In the genomic region with DNA sequence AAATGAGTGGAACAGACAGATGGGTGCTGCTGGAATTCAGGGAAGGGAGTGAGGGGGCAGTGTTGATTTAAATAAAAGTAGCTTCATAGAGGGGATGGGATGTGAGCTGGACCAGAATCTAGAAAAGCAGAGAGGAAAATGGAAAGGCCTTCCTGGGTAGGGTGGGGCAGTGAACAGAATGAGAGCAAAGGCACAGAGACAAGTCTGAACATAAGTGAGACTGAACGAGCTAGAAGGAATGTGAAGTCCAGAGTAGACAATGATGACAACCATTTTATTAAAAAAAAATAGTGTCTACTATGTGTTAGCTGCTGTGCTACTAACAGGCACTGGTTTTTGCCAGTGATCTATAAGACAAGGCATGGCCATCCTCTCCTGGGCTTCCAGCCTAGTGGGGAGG, we compare ENCODE assay signal across 1 cellular context.
TF ChIP-seq lines count a peak whose summit lies in the region.

No MANE protein-coding gene starts in this region.

TF ChIP-seq in GM12878, 131 proteins besides CTCF, POLR2A, EP300 and RAD21:
- TF ChIP-seq HDAC2 (IDR thresholded peaks at IDR 0.05) (0 out of 2 replicates have a peak, but pooled peaks have one; percentile 13), ZSCAN29 (IDR thresholded peaks at IDR 0.05) (no peak)
TF ChIP-seq in GM12878: peak in this region for 1.
